ENCODE assay signal across 10 cellular contexts in the genomic region with DNA sequence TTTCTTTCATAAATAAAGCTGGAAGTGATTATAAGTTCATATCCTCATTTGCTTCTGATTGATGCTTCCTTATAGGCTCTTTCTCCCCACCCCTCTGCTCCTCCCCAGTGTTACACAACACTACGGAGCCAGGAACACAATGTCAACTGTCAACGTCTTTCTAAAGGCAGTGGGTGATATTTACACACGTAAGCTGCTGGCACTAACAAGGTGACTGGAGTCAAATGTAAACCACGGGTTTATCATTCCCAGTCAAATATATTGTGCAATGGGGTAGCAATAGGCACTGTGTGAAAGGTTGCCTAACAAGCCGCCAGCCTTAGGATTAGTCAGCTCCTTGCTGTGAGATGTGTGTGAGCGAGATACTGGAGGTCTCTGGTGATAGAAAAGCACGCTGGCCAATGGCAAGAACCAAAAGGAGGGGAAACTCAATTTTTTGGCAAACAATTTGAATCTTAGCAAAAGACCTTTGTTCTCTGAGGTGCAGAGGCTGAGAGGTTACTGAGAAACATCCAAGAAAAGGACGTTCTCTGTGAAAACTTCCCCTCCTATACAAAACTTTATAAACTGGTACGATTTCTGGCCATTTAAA. TPM values are rescaled to one million over a fixed set of nuclear protein-coding genes. Genes with fewer than 3 reads are reported as not detected.
DNase-seq lines count a peak whose midpoint lies in the region; ATAC-seq and TF ChIP-seq lines count a peak whose summit lies in the region.
"Had no signal": no experiment of that assay in that cellular context is flagged by ENCODE, and none has a peak within 500 bp of the region (broad histone marks: within the 10 kb centered on the region; RNA-seq: fewer than 3 reads in every experiment).

No MANE protein-coding gene starts in this region.

- 11 to 21% (median 15%) methylated on average over 9 of the region's 9 CpGs for WGBS in stomach, 5 donors

- no peaks in the 10 kb centered on the region for H3K9me3 ChIP-seq in stomach

- H3K4me3 Mint-ChIP-seq in activated CD8-positive, alpha-beta T cell treated with anti-CD3 and anti-CD28 coated beads for 36 hours, result no peak overlapping the region
- H3K4me3 Mint-ChIP-seq: IgD-negative memory B cell, memory B cell had no signal

- peak; percentile 88 for TF ChIP-seq EP300 in stomach (IDR thresholded peaks at IDR 0.05)

- H3K27me3 ChIP-seq in stomach, result no peaks in the 10 kb centered on the region

- POLR2A ChIA-PET in activated CD8-positive, alpha-beta T cell treated with anti-CD3 and anti-CD28 coated beads for 36 hours (lab: Charles Lee), result interaction anchor here (2.4 kb wide), 1 partner anchor 21 kb away, joined by 9 read pairs; the partner anchor contains the start of gene HECTD1

- TF ChIP-seq CTCF in astrocyte of the cerebellum (IDR thresholded peaks at IDR 0.05; ENCODE audit: low read depth, low read length, missing control alignments), result no peak
- no peak for TF ChIP-seq CTCF in stomach (IDR thresholded peaks at IDR 0.05)
- TF ChIP-seq CTCF in activated CD8-positive, alpha-beta T cell treated with anti-CD3 and anti-CD28 coated beads for 36 hours (IDR thresholded peaks at IDR 0.05), result no peak

- H3K4me1 ChIP-seq in stomach, result peaks cover 5 to 43% (median 20%) of the 10 kb centered on the region in 4 donors

- peak; percentile 94 for DNase-seq in Caki2 (ENCODE audit: low read depth)
- DNase-seq in M059J (ENCODE audit: low read depth), result peak; percentile 89
- peak; percentile 81 for DNase-seq in astrocyte of the cerebellum (ENCODE audit: low read depth)
- DNase-seq in iPS-NIHi11 (ENCODE audit: low spot score), result peak; percentile 69
- DNase-seq in stomach, result peak; percentile 86
- DNase-seq in activated CD8-positive, alpha-beta T cell treated with anti-CD3 and anti-CD28 coated beads for 36 hours, result no peak

- no peak overlapping the region for H3K27ac Mint-ChIP-seq in activated CD8-positive, alpha-beta T cell treated with anti-CD3 and anti-CD28 coated beads for 36 hours
- H3K27ac Mint-ChIP-seq: IgD-negative memory B cell, memory B cell had no signal

- no peaks in the 10 kb centered on the region for H3K4me1 Mint-ChIP-seq in activated CD8-positive, alpha-beta T cell treated with anti-CD3 and anti-CD28 coated beads for 36 hours (ENCODE audit: low read depth)

- peak overlapping the region; percentile 77 to 86 (median 79) for H3K27ac ChIP-seq in stomach

- H3K36me3 Mint-ChIP-seq in activated CD8-positive, alpha-beta T cell treated with anti-CD3 and anti-CD28 coated beads for 36 hours (ENCODE audit: low read depth), result no peaks in the 10 kb centered on the region
- H3K36me3 Mint-ChIP-seq: IgD-negative memory B cell, memory B cell had no signal

- H3K9me3 Mint-ChIP-seq in activated CD8-positive, alpha-beta T cell treated with anti-CD3 and anti-CD28 coated beads for 36 hours, result no peaks in the 10 kb centered on the region
- H3K9me3 Mint-ChIP-seq: memory B cell had no signal

- CTCF ChIA-PET in activated CD8-positive, alpha-beta T cell treated with anti-CD3 and anti-CD28 coated beads for 36 hours (lab: Charles Lee), result interaction anchor here (1.2 to 1.7 kb wide), 2 partner anchors 22 to 24 kb away, joined by 4 to 5 read pairs; partner anchors contain the start of gene HECTD1

- no peak for TF ChIP-seq POLR2A in stomach (IDR thresholded peaks at IDR 0.05)

- no peaks in the 10 kb centered on the region for H3K27me3 Mint-ChIP-seq in activated CD8-positive, alpha-beta T cell treated with anti-CD3 and anti-CD28 coated beads for 36 hours
- H3K27me3 Mint-ChIP-seq: IgD-negative memory B cell had no signal

- intact Hi-C loops in stomach (cut with DNase I; ENCODE audit: low total_unique reads), result no loop called here
- intact Hi-C loops in activated CD8-positive, alpha-beta T cell treated with anti-CD3 and anti-CD28 coated beads for 36 hours (cut with micrococcal nuclease), result no loop called here

- H3K4me3 ChIP-seq in astrocyte of the cerebellum (ENCODE audit: low read depth, low read length), result peak overlapping the region; percentile 12
- peak overlapping the region in 1 of 4 donors; percentile 4 for H3K4me3 ChIP-seq in stomach

- in situ Hi-C loops in Caki2 (cut with HindIII; ENCODE audit: low pct_unique_long_range_greater_than_20kb, low sequenced_read_pairs), result no loop called here
- in situ Hi-C loops in astrocyte of the cerebellum (cut with HindIII; ENCODE audit: low sequenced_read_pairs), result no loop called here

- no peaks in the 10 kb centered on the region for H3K36me3 ChIP-seq in stomach

- ATAC-seq in activated CD8-positive, alpha-beta T cell treated with anti-CD3 and anti-CD28 coated beads for 36 hours, result no peak
- no peak for ATAC-seq in HG03342 (IDR thresholded peaks at IDR 0.05; ENCODE audit: unreplicated experiment)
- no peak for ATAC-seq in HG02938 (IDR thresholded peaks at IDR 0.05; ENCODE audit: unreplicated experiment)

RNA-seq across cellular contexts. Expression of gene HECTD1, which starts 22.1 kb away (rescaled TPM):
- 76.3 and 78.6 TPM in 2 replicates for total RNA-seq in Caki2 (2014; rRNA removed; shearing (Covaris generic); ENCODE audit: low replicate concordance)
- total RNA-seq in M059J (2014; rRNA removed; shearing (Covaris generic)), result 54.5 and 110 TPM in 2 replicates
- total RNA-seq in stomach, result 100 to 1,000 TPM; 158 to 529 (median 237) TPM
- 10 to 100 TPM; 33.5 to 44.3 (median 35.6) TPM for polyA plus RNA-seq in stomach
- total RNA-seq in activated CD8-positive, alpha-beta T cell treated with anti-CD3 and anti-CD28 coated beads for 36 hours, result 10 to 100 TPM; 78.9 to 82.2 TPM
